8 cellular contexts compared by ENCODE assay signal in genomic region chr17:51461578-51462004, GRCh38.
DNase-seq lines count a peak whose midpoint lies in the region; TF ChIP-seq lines count a peak whose summit lies in the region.

No MANE protein-coding gene starts in this region.

- H3K23ac ChIP-seq in mesenchymal stem cell (ENCODE audit: low read length in 2 of 2), result no peak overlapping the region

- H2BK5ac ChIP-seq in mesenchymal stem cell (ENCODE audit: low read depth, low read length, poor library complexity, severe bottlenecking), result no peak overlapping the region

- no peaks in the 10 kb centered on the region for H3K79me1 ChIP-seq in mesenchymal stem cell (replicated peaks; ENCODE audit: low read length, poor library complexity, severe bottlenecking)

- H3K27me3 ChIP-seq in GM06990 (replicated peaks; ENCODE audit: control insufficient read depth, insufficient read depth, low read length) (no peaks in the 10 kb centered on the region; the same call in 1 of the 2 replicates), mesenchymal stem cell (ENCODE audit: control insufficient read depth in 1 of 2, insufficient read depth in 1 of 2, low read length in 2 of 2) (no peaks in the 10 kb centered on the region)

- no peak overlapping the region for H4K8ac ChIP-seq in mesenchymal stem cell (ENCODE audit: low read length)

- no peak overlapping the region for H2AK5ac ChIP-seq in mesenchymal stem cell (ENCODE audit: low read length, severe bottlenecking)

- peak; percentile 97 for TF ChIP-seq CTCF in GM06990 (IDR thresholded peaks at IDR 0.05; ENCODE audit: insufficient read depth, low read length, poor library complexity, severe bottlenecking)

- H3K14ac ChIP-seq in mesenchymal stem cell (ENCODE audit: low read length in 2 of 2), result no peak overlapping the region

- CTCF ChIA-PET in HEK293T (lab: Yijun Ruan, JAX), result interaction anchor here (0.5 to 1.6 kb wide), 13 partner anchors 8 to 116 kb away, joined by 3 to 7 read pairs (median 3); no protein-coding TSS in a partner anchor

- no peak overlapping the region for H2AFZ ChIP-seq in mesenchymal stem cell (ENCODE audit: low read depth, low read length)

- no peak overlapping the region for H2BK120ac ChIP-seq in mesenchymal stem cell (ENCODE audit: low read depth, low read length)

- H3K18ac ChIP-seq in mesenchymal stem cell (ENCODE audit: low read depth in 1 of 2, low read length in 2 of 2), result no peak overlapping the region

- H4K91ac ChIP-seq in mesenchymal stem cell (ENCODE audit: low read length), result no peak overlapping the region

- WGBS in mesenchymal stem cell, result 46% methylated on average over 11 of the region's 11 CpGs

- H2BK15ac ChIP-seq in mesenchymal stem cell (ENCODE audit: low read depth, poor library complexity, severe bottlenecking), result no peak overlapping the region

- DNase-seq in GM06990 (ENCODE audit: extremely low read depth, insufficient read length) (no peak), HEK293T (ENCODE audit: extremely low spot score) (peak; percentile 82), NCI-H2029 treated with DMSO at 0.1 percent for 48 hours (lab: John Stamatoyannopoulos, UW) (peak; percentile 35), dermis blood vessel endothelial cell (peak; percentile 71), mesenchymal stem cell (peak; percentile 6), middle frontal gyrus (ENCODE audit: extremely low spot score, low spot score) (no peak)
- DNase-seq in activated CD4-positive, alpha-beta T cell treated with anti-CD3 and anti-CD28 coated beads for 1 hour, result peak; percentile 13
- peak; percentile 5 to 41 (median 14) for DNase-seq in stimulated activated naive CD4-positive, alpha-beta T cell (lab: John Stamatoyannopoulos, UW)

- no peak overlapping the region for H3K4ac ChIP-seq in mesenchymal stem cell (ENCODE audit: low read depth in 1 of 2, low read length in 2 of 2)

- no peak overlapping the region for H3K4me2 ChIP-seq in mesenchymal stem cell (ENCODE audit: low read length, poor library complexity, severe bottlenecking)

- H3K4me1 ChIP-seq in mesenchymal stem cell (ENCODE audit: control insufficient read depth, insufficient read depth, low read depth, low read length), result no peaks in the 10 kb centered on the region

- H3K4me3 ChIP-seq in GM06990 (replicated peaks; ENCODE audit: low read depth, low read length) (no peak overlapping the region), mesenchymal stem cell (ENCODE audit: insufficient read depth in 1 of 2, low read depth in 1 of 2, low read length in 2 of 2) (no peak overlapping the region)

- H3K9me3 ChIP-seq in mesenchymal stem cell (ENCODE audit: control insufficient read depth, low read length), result no peaks in the 10 kb centered on the region

- no peak overlapping the region for H3K27ac ChIP-seq in mesenchymal stem cell (ENCODE audit: low read length, poor library complexity, severe bottlenecking)

- POLR2A ChIA-PET in HEK293T (lab: Yijun Ruan, JAX), result no interaction called here

- no peak overlapping the region for H3K9ac ChIP-seq in mesenchymal stem cell (ENCODE audit: low read length)

- H3K36me3 ChIP-seq in GM06990 (ENCODE audit: control insufficient read depth, insufficient read depth, low read length), result no peaks in the 10 kb centered on the region
- H3K36me3 ChIP-seq in mesenchymal stem cell (ENCODE audit: control insufficient read depth in 1 of 2, insufficient read depth in 2 of 2, low read depth in 1 of 2, low read length in 2 of 2), result no peaks in the 10 kb centered on the region

- H2BK12ac ChIP-seq in mesenchymal stem cell (ENCODE audit: low read length in 2 of 2), result no peak overlapping the region

TF ChIP-seq in HEK293T, 16 proteins besides CTCF, POLR2A, EP300 and RAD21:
- TF ChIP-seq NFRKB (IDR thresholded peaks at IDR 0.05), result no peak
- no peak for TF ChIP-seq CTBP1 (IDR thresholded peaks at IDR 0.05; ENCODE audit: borderline replicate concordance)
- no peak for TF ChIP-seq FOXA1 (IDR thresholded peaks at IDR 0.05)
- TF ChIP-seq ELF4 (IDR thresholded peaks at IDR 0.05), result no peak
- no peak for TF ChIP-seq SP1 (IDR thresholded peaks at IDR 0.05)
- no peak for TF ChIP-seq TARDBP (IDR thresholded peaks at IDR 0.05)
- TF ChIP-seq LEF1 (IDR thresholded peaks at IDR 0.05; ENCODE audit: borderline replicate concordance), result no peak
- TF ChIP-seq FOXM1 (IDR thresholded peaks at IDR 0.05; ENCODE audit: borderline replicate concordance), result no peak
- TF ChIP-seq ZNF384 (IDR thresholded peaks at IDR 0.05), result no peak
- no peak for TF ChIP-seq L3MBTL2 (conservative IDR thresholded peaks at IDR 0.05)
- no peak for TF ChIP-seq HDGF (IDR thresholded peaks at IDR 0.05; ENCODE audit: borderline replicate concordance)
- TF ChIP-seq BHLHE40 (IDR thresholded peaks at IDR 0.05; ENCODE audit: borderline replicate concordance), result no peak
- TF ChIP-seq ARNT (IDR thresholded peaks at IDR 0.05), result no peak
- TF ChIP-seq SUZ12 (IDR thresholded peaks at IDR 0.05), result no peak
- no peak for TF ChIP-seq FOXK2 (IDR thresholded peaks at IDR 0.05)
- no peak for TF ChIP-seq PKNOX1 (IDR thresholded peaks at IDR 0.05)

Comparison
In these comparisons a context has a peak if more than half of its experiments do, and no peak if none do; other contexts are left out.
1. DNase-seq: peak in HEK293T (single experiment), NCI-H2029 treated with DMSO at 0.1 percent for 48 hours (single experiment), activated CD4-positive, alpha-beta T cell treated with anti-CD3 and anti-CD28 coated beads for 1 hour (single experiment), dermis blood vessel endothelial cell (single experiment), mesenchymal stem cell (single experiment) and stimulated activated naive CD4-positive, alpha-beta T cell (6 of 6); none in GM06990 (single experiment) and middle frontal gyrus (single experiment).